In the genomic region with DNA sequence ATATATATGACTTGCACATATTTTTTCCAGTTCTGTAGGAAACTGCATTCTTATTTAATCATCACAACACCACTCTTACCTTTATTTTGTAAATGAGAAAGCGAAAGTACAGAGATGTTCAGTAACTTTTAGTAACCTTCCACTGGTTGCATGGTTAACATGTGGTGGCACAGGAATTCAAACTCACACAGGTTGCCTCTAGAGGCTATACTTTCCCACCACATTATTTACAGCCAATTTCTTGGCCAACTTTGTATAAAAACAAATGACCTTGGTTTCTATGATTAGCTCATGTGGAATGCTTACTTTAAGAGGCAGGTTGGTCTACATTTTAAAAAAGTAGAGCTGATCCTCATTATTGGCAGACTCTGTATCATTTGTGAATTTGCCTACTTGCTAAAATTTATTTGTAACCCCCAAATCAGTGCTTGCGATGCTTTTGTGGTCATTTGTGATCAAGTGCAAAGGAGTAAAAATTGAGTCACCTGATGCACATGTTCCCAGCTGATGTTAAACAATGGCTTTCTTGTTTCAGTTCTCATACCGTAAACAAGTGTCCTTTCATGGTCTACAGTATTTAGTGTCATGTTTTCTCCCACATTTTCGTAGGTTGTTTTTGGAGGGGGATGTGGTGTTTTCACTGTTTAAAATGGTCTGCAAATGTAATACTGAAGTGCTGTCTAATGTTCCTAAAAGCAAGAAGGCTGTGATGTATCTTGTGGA, we compare ENCODE assay signal across 17 cellular contexts. TPM values are rescaled to one million over a fixed set of nuclear protein-coding genes. Genes with fewer than 3 reads are reported as not detected.
DNase-seq lines count a peak whose midpoint lies in the region; TF ChIP-seq lines count a peak whose summit lies in the region.
"Had no signal": no experiment of that assay in that cellular context is flagged by ENCODE, and none has a peak within 500 bp of the region (broad histone marks: within the 10 kb centered on the region; RNA-seq: fewer than 3 reads in every experiment).

No MANE protein-coding gene starts in this region.

- no peaks in the 10 kb centered on the region for H3K27me3 ChIP-seq in trophoblast cell (ENCODE audit: insufficient read depth, low read length)
- H3K27me3 ChIP-seq: cardiac muscle cell, heart right ventricle, tibial nerve had no signal

- H2BK5ac ChIP-seq in trophoblast cell (ENCODE audit: low read depth, low read length, poor library complexity) = no peak overlapping the region

- H3K27ac ChIP-seq in angular gyrus (ENCODE audit: low read depth, low read length) (peak overlapping the region; percentile 75), trophoblast cell (ENCODE audit: low read depth, low read length) (no peak overlapping the region)
- H3K27ac ChIP-seq: cardiac muscle cell, heart right ventricle, tibial nerve had no signal

- DNase-seq in Daoy (ENCODE audit: low read depth) = peak; percentile 19
- peak; percentile 92 for DNase-seq in H4 (ENCODE audit: low spot score)
- DNase-seq in kidney glomerular epithelial cell (lab: John Stamatoyannopoulos, UW) = peak; percentile 25
- DNase-seq in activated effector memory CD4-positive, alpha-beta T cell treated with Interleukin-2 at 50 U/mL for 16 hours = no peak
- DNase-seq in trophoblast cell = no peak
- DNase-seq in endothelial cell (ENCODE audit: low spot score) = no peak
- DNase-seq in NK-92 treated with Interleukin-12 subunit alpha and Interleukin-12 subunit beta, amount 100 ng/mL, for 24 hours (lab: John Stamatoyannopoulos, UW) = no peak
- DNase-seq: activated CD8-positive, alpha-beta T cell treated with anti-CD3 and anti-CD28 coated beads, Interleukin-2, amount 10 ng/mL, durations not matched to agents 7 days and 5 days; activated gamma-delta T cell treated with Interleukin-2 at 50 U/mL for 16 hours; DMS53; heart right ventricle; NCI-H2171 treated with DMSO at 0.1 percent for 48 hours; SK-N-SH; stimulated activated CD8-positive, alpha-beta memory T cell treated with anti-CD3 and anti-CD28 coated beads, Interleukin-4, amount 100 ng/mL, for 48 hours had no signal

- H3K4me2 ChIP-seq in trophoblast cell (ENCODE audit: low read length) = no peak overlapping the region
- H3K4me2 ChIP-seq: SK-N-SH had no signal

- H4K8ac ChIP-seq in trophoblast cell (ENCODE audit: low read depth, low read length) = no peak overlapping the region

- TF ChIP-seq CTCF in endothelial cell (IDR thresholded peaks at IDR 0.05; ENCODE audit: unreplicated experiment) = no peak

- peaks cover 5% of the 10 kb centered on the region for H3K36me3 Mint-ChIP-seq in endothelial cell (ENCODE audit: low read depth, unreplicated experiment)

- no peaks in the 10 kb centered on the region for H3K79me1 ChIP-seq in trophoblast cell (ENCODE audit: low read length)

- H3K4ac ChIP-seq in trophoblast cell (ENCODE audit: low read depth, low read length) = no peak overlapping the region

- no peak overlapping the region for H3K23ac ChIP-seq in trophoblast cell (ENCODE audit: low read length)

- no peaks in the 10 kb centered on the region for H3K4me1 Mint-ChIP-seq in endothelial cell (ENCODE audit: unreplicated experiment)

- H3K27me3 Mint-ChIP-seq in endothelial cell (ENCODE audit: unreplicated experiment) = peaks cover 1% of the 10 kb centered on the region

- no peaks in the 10 kb centered on the region for H3K79me2 ChIP-seq in trophoblast cell (ENCODE audit: control insufficient read depth, insufficient read depth, low read length, poor library complexity)

- no peak overlapping the region for H3K4me3 ChIP-seq in trophoblast cell (ENCODE audit: low read depth, low read length)
- H3K4me3 ChIP-seq: cardiac muscle cell, heart right ventricle, tibial nerve had no signal

- H3K27ac Mint-ChIP-seq in endothelial cell (ENCODE audit: unreplicated experiment) = no peak overlapping the region
- H3K27ac Mint-ChIP-seq: activated CD8-positive, alpha-beta T cell treated with anti-CD3 and anti-CD28 coated beads, Interleukin-2, amount 10 ng/mL, durations not matched to agents 7 days and 5 days had no signal

- H3K9me3 Mint-ChIP-seq in endothelial cell (ENCODE audit: unreplicated experiment) = peaks cover 4% of the 10 kb centered on the region

- no peak overlapping the region for H2BK12ac ChIP-seq in trophoblast cell (ENCODE audit: low read length)

- H2AK5ac ChIP-seq in trophoblast cell (ENCODE audit: low read length) = no peak overlapping the region

- H3K14ac ChIP-seq in trophoblast cell (ENCODE audit: low read length) = no peak overlapping the region

- H2BK120ac ChIP-seq in trophoblast cell (ENCODE audit: insufficient read depth, low read length, poor library complexity) = no peak overlapping the region

- no peaks in the 10 kb centered on the region for H3K9me3 ChIP-seq in trophoblast cell (ENCODE audit: insufficient read depth, low read depth, low read length)
- H3K9me3 ChIP-seq: SK-N-SH had no signal

- no peaks in the 10 kb centered on the region for H3K36me3 ChIP-seq in trophoblast cell (ENCODE audit: control insufficient read depth in 1 of 2, insufficient read depth in 2 of 2, low read length in 2 of 2)
- H3K36me3 ChIP-seq: cardiac muscle cell, heart right ventricle had no signal

- no peak overlapping the region for H4K12ac ChIP-seq in trophoblast cell (ENCODE audit: low read depth, low read length)

- H3K9ac ChIP-seq in trophoblast cell (ENCODE audit: low read length) = no peak overlapping the region
- H3K9ac ChIP-seq: SK-N-SH had no signal

- WGBS in trophoblast cell (ENCODE audit: extremely low coverage, insufficient coverage, insufficient read length) = no CpG with 5 or more reads among the region's 4 CpGs

- H3K18ac ChIP-seq in trophoblast cell (ENCODE audit: low read length) = no peak overlapping the region

- H2AFZ ChIP-seq in trophoblast cell (ENCODE audit: insufficient read depth, low read length, poor library complexity) = no peak overlapping the region

- no peak overlapping the region for H4K91ac ChIP-seq in trophoblast cell (ENCODE audit: low read depth, low read length)

- no peak overlapping the region for H3K4me3 Mint-ChIP-seq in endothelial cell (ENCODE audit: unreplicated experiment)
- H3K4me3 Mint-ChIP-seq: activated CD8-positive, alpha-beta T cell treated with anti-CD3 and anti-CD28 coated beads, Interleukin-2, amount 10 ng/mL, durations not matched to agents 7 days and 5 days had no signal

- no peaks in the 10 kb centered on the region for H3K4me1 ChIP-seq in trophoblast cell (ENCODE audit: control insufficient read depth in 1 of 2, insufficient read depth in 2 of 2, low read length in 2 of 2)

RNA-seq across cellular contexts. Expression of a gene that starts 14.8 kb away (rescaled TPM):
- total RNA-seq in Daoy (2014; rRNA removed; shearing (Covaris generic)) = 8.1 and 27.9 TPM in 2 replicates
- total RNA-seq in H4 (2014; rRNA removed; shearing (Covaris generic)) = 14.7 and 14.9 TPM in 2 replicates
- 10.7 and 11.8 TPM in 2 replicates for polyA plus RNA-seq in trophoblast cell (2013)
- 33.0 TPM for total RNA-seq in endothelial cell (ENCODE audit: unreplicated experiment)

RNA-seq across cellular contexts. Expression of a gene that starts 35.0 kb away (rescaled TPM):
- 28.6 and 29.9 TPM in 2 replicates for total RNA-seq in Daoy (2014; rRNA removed; shearing (Covaris generic))
- 15.8 and 24.9 TPM in 2 replicates for total RNA-seq in H4 (2014; rRNA removed; shearing (Covaris generic))
- 17.7 and 18.0 TPM in 2 replicates for polyA plus RNA-seq in trophoblast cell (2013)
- total RNA-seq in endothelial cell (ENCODE audit: unreplicated experiment) = 25.4 TPM

Comparison
In these comparisons a context has a peak if more than half of its experiments do, and no peak if none do; other contexts are left out.
1. DNase-seq: peak in Daoy (single experiment), H4 (single experiment) and kidney glomerular epithelial cell (single experiment); none in activated effector memory CD4-positive, alpha-beta T cell treated with Interleukin-2 at 50 U/mL for 16 hours (single experiment), trophoblast cell (0 of 2), endothelial cell (single experiment) and NK-92 treated with Interleukin-12 subunit alpha and Interleukin-12 subunit beta, amount 100 ng/mL, for 24 hours (single experiment).